8 cellular contexts compared by ENCODE assay signal in the genomic region with DNA sequence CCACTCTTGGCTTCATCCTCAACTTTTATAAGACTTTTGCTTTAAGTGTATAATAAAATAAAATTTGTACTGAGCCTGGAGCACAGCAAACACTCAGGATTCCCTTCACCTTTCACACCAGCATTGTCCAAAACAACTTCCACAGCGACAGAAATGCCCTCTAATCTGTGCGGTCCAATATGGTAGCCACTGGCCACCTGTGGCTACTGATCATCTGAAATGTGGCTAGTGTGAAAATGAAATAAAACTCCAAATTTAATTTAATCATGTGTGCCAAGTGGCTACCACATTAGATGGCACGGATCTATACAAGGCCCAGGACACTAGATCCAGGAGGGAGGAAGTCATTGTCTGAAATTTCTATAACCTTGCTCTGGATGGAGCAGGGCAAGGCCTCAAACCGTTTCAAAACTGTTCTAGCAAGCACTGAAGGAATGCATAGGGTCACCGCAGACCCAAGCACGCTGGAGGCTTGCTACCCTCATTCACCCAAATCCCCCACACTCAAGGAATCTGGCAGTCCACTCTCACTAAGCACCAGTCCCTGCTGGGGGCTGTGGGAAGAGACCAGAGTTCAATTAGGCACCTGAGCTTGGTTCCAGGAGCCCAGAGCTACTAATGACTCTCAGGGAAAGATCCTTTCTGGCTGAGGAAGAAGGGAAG. TPM values are rescaled to one million over a fixed set of nuclear protein-coding genes. Genes with fewer than 3 reads are reported as not detected.
DNase-seq lines count a peak whose midpoint lies in the region; ATAC-seq, FAIRE-seq and TF ChIP-seq lines count a peak whose summit lies in the region.

No MANE protein-coding gene starts in this region.

- H3K79me2 ChIP-seq in endothelial cell of umbilical vein (ENCODE audit: control insufficient read depth, insufficient read depth, low read length), result peaks cover 30% of the 10 kb centered on the region

- BruUV-seq in endothelial cell of umbilical vein (replicated peaks; lab: Mats Ljungman, UMichigan), result TSS peak; percentile 59

- dilution Hi-C loops in endothelial cell of umbilical vein (cut with MboI; ENCODE audit: extremely low pct_ligation_motif_present, low sequenced_read_pairs), result no loop called here

- H4K20me1 ChIP-seq in endothelial cell of umbilical vein (replicated peaks; ENCODE audit: control insufficient read depth, extremely low read depth, insufficient read depth, low read length), result no peaks in the 10 kb centered on the region

- no peaks in the 10 kb centered on the region for H3K9me1 ChIP-seq in endothelial cell of umbilical vein (replicated peaks; ENCODE audit: control insufficient read depth, extremely low read depth, insufficient read depth, low read length)

- H2AFZ ChIP-seq in endothelial cell of umbilical vein (ENCODE audit: low read depth, low read length), result no peak overlapping the region

- TF ChIP-seq CTCF in Peyer's patch (IDR thresholded peaks at IDR 0.05), result no peak
- no peak for TF ChIP-seq CTCF in endothelial cell of umbilical vein (IDR thresholded peaks at IDR 0.05; ENCODE audit: extremely low read depth in 1 of 2, insufficient read depth in 1 of 2, low read depth in 1 of 2, low read length in 2 of 2)
- no peak for TF ChIP-seq CTCF in prostate gland (IDR thresholded peaks at IDR 0.05)

- no peak for TF ChIP-seq POLR2A in Peyer's patch (IDR thresholded peaks at IDR 0.05)
- TF ChIP-seq POLR2A in endothelial cell of umbilical vein (IDR thresholded peaks at IDR 0.05; ENCODE audit: low read depth, low read length), result no peak
- no peak for TF ChIP-seq POLR2A in prostate gland (IDR thresholded peaks at IDR 0.05)

- no peaks in the 10 kb centered on the region for H3K9me3 ChIP-seq in ES-I3 (ENCODE audit: control insufficient read depth, insufficient read depth, low read length)
- H3K9me3 ChIP-seq in Peyer's patch, result no peaks in the 10 kb centered on the region
- H3K9me3 ChIP-seq in endothelial cell of umbilical vein (replicated peaks; ENCODE audit: control insufficient read depth, insufficient read depth, low read length), result no peaks in the 10 kb centered on the region
- no peaks in the 10 kb centered on the region for H3K9me3 ChIP-seq in prostate gland

- peak overlapping the region; percentile 77 for H3K9ac ChIP-seq in ES-I3 (ENCODE audit: low read depth, low read length)
- peak overlapping the region; percentile 95 for H3K9ac ChIP-seq in endothelial cell of umbilical vein (replicated peaks; ENCODE audit: extremely low read depth, insufficient read depth, low read length)

- DNase-seq in Peyer's patch (no peak), endothelial cell of umbilical vein (ENCODE audit: low read depth, low spot score) (no peak), prostate gland (ENCODE audit: low spot score) (no peak)

- H3K36me3 ChIP-seq in ES-I3 (ENCODE audit: insufficient read depth, low read length), result peaks cover 32% of the 10 kb centered on the region
- peaks cover 0 to 23% (median 0%) of the 10 kb centered on the region in 3 donors for H3K36me3 ChIP-seq in Peyer's patch
- peaks cover 14 to 21% of the 10 kb centered on the region in 2 experiments for H3K36me3 ChIP-seq in endothelial cell of umbilical vein (ENCODE audit: control insufficient read depth in 2 of 2, extremely low read depth in 1 of 2, insufficient read depth in 2 of 2, low read length in 2 of 2)
- H3K36me3 ChIP-seq in prostate gland, result peaks cover 9 to 12% of the 10 kb centered on the region in 2 donors

- intact Hi-C loops in endothelial cell of umbilical vein (cut with micrococcal nuclease) (no loop called here), prostate gland (cut with DNase I) (loop anchor here (5.0 to 10.0 kb wide), 2 partner anchors 98 to 380 kb away; partner anchors contain the start of genes OGDH and PURB)

- H3K4me2 ChIP-seq in endothelial cell of umbilical vein (ENCODE audit: insufficient read depth, low read length), result peak overlapping the region; percentile 77

- FAIRE-seq in endothelial cell of umbilical vein (lab: Jason Lieb, UNC), result no peak

- H3K27me3 ChIP-seq in Peyer's patch, result no peaks in the 10 kb centered on the region
- H3K27me3 ChIP-seq in endothelial cell of umbilical vein (ENCODE audit: control insufficient read depth in 2 of 2, insufficient read depth in 2 of 2, low read length in 2 of 2), result no peaks in the 10 kb centered on the region
- no peaks in the 10 kb centered on the region for H3K27me3 ChIP-seq in prostate gland (replicated peaks; ENCODE audit: insufficient read depth)

- H3K4me1 ChIP-seq in ES-I3 (ENCODE audit: insufficient read depth, low read length) (peaks cover 14% of the 10 kb centered on the region), Peyer's patch (peaks cover 0 to 13% (median 7%) of the 10 kb centered on the region in 4 donors), endothelial cell of umbilical vein (ENCODE audit: control insufficient read depth, extremely low read depth, insufficient read depth, low read length) (peaks cover 21% of the 10 kb centered on the region), prostate gland (replicated peaks) (peaks cover 4% of the 10 kb centered on the region)

- ATAC-seq in HG03520 (IDR thresholded peaks at IDR 0.05; ENCODE audit: unreplicated experiment) (no peak), GM19452 (IDR thresholded peaks at IDR 0.05; ENCODE audit: unreplicated experiment) (no peak), HG03521 (IDR thresholded peaks at IDR 0.05; ENCODE audit: unreplicated experiment) (no peak), HG03175 (IDR thresholded peaks at IDR 0.05; ENCODE audit: unreplicated experiment) (no peak)

- WGBS in prostate gland, result 62% methylated on average over 6 of the region's 6 CpGs

- peak overlapping the region in 3 of 4 donors; percentile 53 to 65 (median 55) for H3K4me3 ChIP-seq in Peyer's patch
- H3K4me3 ChIP-seq in endothelial cell of umbilical vein (replicated peaks in 1 of 3; ENCODE audit: insufficient read depth in 1 of 3, low read depth in 1 of 3, low read length in 3 of 3), result peak overlapping the region; percentile 42 to 81 (median 70)
- H3K4me3 ChIP-seq in prostate gland, result no peak overlapping the region

- CTCF ChIA-PET in endothelial cell of umbilical vein (lab: Charles Lee), result interaction anchor here (1.0 to 1.4 kb wide), 5 partner anchors 11 to 151 kb away, joined by 4 to 15 read pairs (median 7); partner anchors contain the start of gene CCM2

- POLR2A ChIA-PET in endothelial cell of umbilical vein (lab: Charles Lee), result interaction anchor here (0.5 to 2.2 kb wide), 6 partner anchors 12 to 865 kb away, joined by 3 to 14 read pairs (median 6); partner anchors contain the start of gene CCM2

- H3K27ac ChIP-seq in Peyer's patch (peak overlapping the region; percentile 86 to 91 (median 87)), endothelial cell of umbilical vein (ENCODE audit: insufficient read depth, low read depth, low read length) (peak overlapping the region; percentile 88), prostate gland (peak overlapping the region; percentile 7 to 92)

TF ChIP-seq in endothelial cell of umbilical vein, 7 proteins besides CTCF, POLR2A, EP300 and RAD21:
- TF ChIP-seq, protein P1, sequence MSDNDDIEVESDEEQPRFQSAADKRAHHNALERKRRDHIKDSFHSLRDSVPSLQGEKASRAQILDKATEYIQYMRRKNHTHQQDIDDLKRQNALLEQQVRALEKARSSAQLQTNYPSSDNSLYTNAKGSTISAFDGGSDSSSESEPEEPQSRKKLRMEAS (IDR thresholded peaks at IDR 0.05; ENCODE audit: insufficient read depth, insufficient read length), result no peak
- TF ChIP-seq EZH2 (IDR thresholded peaks at IDR 0.05; ENCODE audit: borderline replicate concordance, low read depth, low read length, severe bottlenecking), result no peak
- no peak for TF ChIP-seq GATA2 (IDR thresholded peaks at IDR 0.05; ENCODE audit: insufficient read depth, insufficient read length, low read depth, low read length)
- TF ChIP-seq MYC (IDR thresholded peaks at IDR 0.05; ENCODE audit: low read depth, low read length), result no peak
- TF ChIP-seq JUN (IDR thresholded peaks at IDR 0.05; ENCODE audit: borderline replicate concordance, insufficient read depth, insufficient read length, low read depth), result no peak
- no peak for TF ChIP-seq POLR2AphosphoS5 (IDR thresholded peaks at IDR 0.05; ENCODE audit: insufficient read depth, low read depth, low read length)
- TF ChIP-seq FOS (IDR thresholded peaks at IDR 0.05; ENCODE audit: borderline replicate concordance, insufficient read depth, low read length), result no peak

RNA-seq across cellular contexts. Expression of gene MYO1G, which starts 6.3 kb away (rescaled TPM):
- total RNA-seq in Peyer's patch (10 to 100 TPM in 1 of 4 donors, 1 to 10 TPM in 3; 2.7 to 14.9 (median 5.0) TPM), endothelial cell of umbilical vein (0.11 and 0.12 TPM in 2 replicates), prostate gland (1 to 10 TPM; 1.9 to 2.7 TPM)
- 0.06 TPM in 1 of 2 replicates, not detected in the other for polyA plus RNA-seq in endothelial cell of umbilical vein
- 0.03 TPM in 1 of 2 replicates, not detected in the other for polyA plus RNA-seq in endothelial cell of umbilical vein (2011; cell fraction: cytosol; rRNA removed)
- polyA plus RNA-seq in endothelial cell of umbilical vein (2011; cell fraction: nucleus; rRNA removed), result 0.11 and 0.15 TPM in 2 replicates
- polyA plus RNA-seq in endothelial cell of umbilical vein (2012), result 0.07 TPM in 1 of 2 replicates, not detected in the other
- polyA minus RNA-seq in endothelial cell of umbilical vein, result 0.05 and 0.15 TPM in 2 replicates
- 47.1 TPM for polyA minus RNA-seq in endothelial cell of umbilical vein (2011; cell fraction: cytosol; rRNA and poly(A)+ RNA removed)
- 0.38 and 0.48 TPM in 2 replicates for polyA minus RNA-seq in endothelial cell of umbilical vein (2011; cell fraction: nucleus; rRNA and poly(A)+ RNA removed)

RNA-seq across cellular contexts. Expression of gene CCM2, which starts 14.8 kb away (rescaled TPM):
- total RNA-seq in Peyer's patch (10 to 100 TPM; 23.3 to 49.5 (median 32.5) TPM), endothelial cell of umbilical vein (57.4 and 66.1 TPM in 2 replicates), prostate gland (10 to 100 TPM; 30.0 to 83.6 TPM)
- 70.4 and 82.1 TPM in 2 replicates for polyA plus RNA-seq in endothelial cell of umbilical vein
- 60.9 and 68.3 TPM in 2 replicates for polyA plus RNA-seq in endothelial cell of umbilical vein (2011; cell fraction: cytosol; rRNA removed)
- 52.5 and 60.0 TPM in 2 replicates for polyA plus RNA-seq in endothelial cell of umbilical vein (2011; cell fraction: nucleus; rRNA removed)
- polyA plus RNA-seq in endothelial cell of umbilical vein (2012), result 41.7 and 45.2 TPM in 2 replicates
- 40.4 and 49.1 TPM in 2 replicates for polyA minus RNA-seq in endothelial cell of umbilical vein
- polyA minus RNA-seq in endothelial cell of umbilical vein (2011; cell fraction: cytosol; rRNA and poly(A)+ RNA removed), result 13.0 TPM
- 18.2 and 20.2 TPM in 2 replicates for polyA minus RNA-seq in endothelial cell of umbilical vein (2011; cell fraction: nucleus; rRNA and poly(A)+ RNA removed)

Comparison
In these comparisons a context has a peak if more than half of its experiments do, and no peak if none do; other contexts are left out.
1. H3K4me3 ChIP-seq: peak in Peyer's patch (3 of 4) and endothelial cell of umbilical vein (3 of 3); none in prostate gland (0 of 2).
2. Peak in every context shown above with its lines, with median percentiles within 50 percentile points of each other: H3K27ac ChIP-seq.